ENCODE assay signal across 16 cellular contexts in genomic region chr6:169362501-169363121, GRCh38.
DNase-seq lines count a peak whose midpoint lies in the region; ATAC-seq, FAIRE-seq and TF ChIP-seq lines count a peak whose summit lies in the region.
"Had no signal": no experiment of that assay in that cellular context is flagged by ENCODE, and none has a peak within 500 bp of the region (broad histone marks: within the 10 kb centered on the region; RNA-seq: fewer than 3 reads in every experiment).

No MANE protein-coding gene starts in this region.

- H3K4me1 ChIP-seq in SK-N-SH (ENCODE audit: control insufficient read depth in 1 of 2, insufficient read depth in 2 of 2, low read depth in 1 of 2, low read length in 1 of 2) (no peaks in the 10 kb centered on the region), gastroesophageal sphincter (no peaks in the 10 kb centered on the region), prostate gland (replicated peaks) (no peaks in the 10 kb centered on the region)

- WGBS in SK-N-SH (ENCODE audit: low lambda C conversion rate) = 25% methylated on average over 3 of the region's 3 CpGs
- 77 to 85% methylated on average over 1 to 3 of the region's 3 CpGs for WGBS in gastroesophageal sphincter (ENCODE audit: low coverage in 1 of 2), 2 donors
- 63% methylated on average over 3 of the region's 3 CpGs for WGBS in prostate gland

- H3K9me3 ChIP-seq in SK-N-SH (no peaks in the 10 kb centered on the region), gastroesophageal sphincter (no peaks in the 10 kb centered on the region), prostate gland (no peaks in the 10 kb centered on the region)

- POLR2A ChIA-PET in SK-N-SH (lab: Yijun Ruan, JAX) = no interaction called here

- H3K9ac ChIP-seq in SK-N-SH = no peak overlapping the region

- CTCF ChIA-PET in SK-N-SH (lab: Yijun Ruan, JAX) = interaction anchor here (0.8 kb wide), 1 partner anchor 91 kb away, joined by 3 read pairs; no protein-coding TSS in a partner anchor

- intact Hi-C loops in prostate gland (cut with DNase I) = no loop called here

- H3K27me3 ChIP-seq in SK-N-SH (ENCODE audit: insufficient read depth) = no peaks in the 10 kb centered on the region
- H3K27me3 ChIP-seq in gastroesophageal sphincter = no peaks in the 10 kb centered on the region
- H3K27me3 ChIP-seq in prostate gland (replicated peaks; ENCODE audit: insufficient read depth) = no peaks in the 10 kb centered on the region

- ATAC-seq in SK-N-SH treated with all-trans-retinoic acid at 6 μM for 48 hours = no peak
- peak; percentile 36 for ATAC-seq in gastroesophageal sphincter

- H3K4me3 ChIP-seq in SK-N-SH (ENCODE audit: low read depth in 2 of 2, low read length in 1 of 2) (no peak overlapping the region), gastroesophageal sphincter (no peak overlapping the region), prostate gland (no peak overlapping the region)

- H3K36me3 ChIP-seq in SK-N-SH (replicated peaks in 1 of 2; ENCODE audit: control insufficient read depth in 1 of 2, insufficient read depth in 2 of 2, low read length in 1 of 2) (no peaks in the 10 kb centered on the region), gastroesophageal sphincter (no peaks in the 10 kb centered on the region), prostate gland (no peaks in the 10 kb centered on the region)

- H3K27ac ChIP-seq in SK-N-SH (ENCODE audit: low read depth in 2 of 2, low read length in 1 of 2) (no peak overlapping the region), gastroesophageal sphincter (no peak overlapping the region), prostate gland (no peak overlapping the region)
- H3K27ac ChIP-seq: C4-2B, HL-60 had no signal

- TF ChIP-seq EP300 in SK-N-SH (IDR thresholded peaks at IDR 0.05; ENCODE audit: borderline replicate concordance in 1 of 2, low read depth in 1 of 2, low read length in 1 of 2) (no peak), gastroesophageal sphincter (IDR thresholded peaks at IDR 0.05) (no peak)

- no peak for TF ChIP-seq RAD21 in SK-N-SH (IDR thresholded peaks at IDR 0.05; ENCODE audit: low read length)

- no peak for FAIRE-seq in GM19239 (lab: Jason Lieb, UNC)
- FAIRE-seq: HTR-8/SVneo had no signal

- H3K9me2 ChIP-seq in SK-N-SH = no peaks in the 10 kb centered on the region

- no peaks in the 10 kb centered on the region for H3K79me2 ChIP-seq in SK-N-SH (ENCODE audit: insufficient read depth)

- H3F3A ChIP-seq in SK-N-SH (replicated peaks; ENCODE audit: insufficient read depth) = no peaks in the 10 kb centered on the region

- TF ChIP-seq CTCF in SK-N-SH (IDR thresholded peaks at IDR 0.05) = no peak
- TF ChIP-seq CTCF in gastroesophageal sphincter (IDR thresholded peaks at IDR 0.05) = no peak
- no peak for TF ChIP-seq CTCF in prostate gland (IDR thresholded peaks at IDR 0.05)

- no peak for TF ChIP-seq POLR2A in gastroesophageal sphincter (IDR thresholded peaks at IDR 0.05)
- TF ChIP-seq POLR2A in prostate gland (IDR thresholded peaks at IDR 0.05) = no peak

- no peak for DNase-seq in SK-N-SH
- DNase-seq in amniotic epithelial cell (ENCODE audit: low read depth) = peak; percentile 23
- no peak for DNase-seq in GM19239 (ENCODE audit: insufficient read length, low spot score)
- no peak for DNase-seq in prostate gland (ENCODE audit: low spot score)
- DNase-seq in SIG-M5 (lab: John Stamatoyannopoulos, UW) = no peak
- DNase-seq in COR-L47 (lab: John Stamatoyannopoulos, UW) = no peak
- DNase-seq: NCI-H1048, NCI-H1436 treated with DMSO at 0.1 percent for 48 hours, NCI-H2081, NCI-H510A, NCI-H774 had no signal

- no peak overlapping the region for H3K4me2 ChIP-seq in SK-N-SH

- H4K20me1 ChIP-seq in SK-N-SH (ENCODE audit: insufficient read depth) = no peaks in the 10 kb centered on the region

- H2AFZ ChIP-seq in SK-N-SH (ENCODE audit: low read depth) = 0 out of 2 replicates have a peak overlapping the region, but pooled peaks have one; percentile 19

TF ChIP-seq in SK-N-SH, 30 proteins besides CTCF, POLR2A, EP300 and RAD21:
- TF ChIP-seq RFX5 (IDR thresholded peaks at IDR 0.05; ENCODE audit: low read length) (no peak), RXRA (IDR thresholded peaks at IDR 0.05; ENCODE audit: borderline replicate concordance, low read depth) (no peak), ZBTB33 (IDR thresholded peaks at IDR 0.05; ENCODE audit: borderline replicate concordance, low read depth) (no peak)

TF ChIP-seq in SK-N-SH treated with all-trans-retinoic acid at 6 μM for 48 hours, 23 proteins besides CTCF, POLR2A, EP300 and RAD21 (continues in another document):
- no peak for TF ChIP-seq SNAI2 (CRISPR knock-in tag; IDR thresholded peaks at IDR 0.05)
- TF ChIP-seq, protein P1, sequence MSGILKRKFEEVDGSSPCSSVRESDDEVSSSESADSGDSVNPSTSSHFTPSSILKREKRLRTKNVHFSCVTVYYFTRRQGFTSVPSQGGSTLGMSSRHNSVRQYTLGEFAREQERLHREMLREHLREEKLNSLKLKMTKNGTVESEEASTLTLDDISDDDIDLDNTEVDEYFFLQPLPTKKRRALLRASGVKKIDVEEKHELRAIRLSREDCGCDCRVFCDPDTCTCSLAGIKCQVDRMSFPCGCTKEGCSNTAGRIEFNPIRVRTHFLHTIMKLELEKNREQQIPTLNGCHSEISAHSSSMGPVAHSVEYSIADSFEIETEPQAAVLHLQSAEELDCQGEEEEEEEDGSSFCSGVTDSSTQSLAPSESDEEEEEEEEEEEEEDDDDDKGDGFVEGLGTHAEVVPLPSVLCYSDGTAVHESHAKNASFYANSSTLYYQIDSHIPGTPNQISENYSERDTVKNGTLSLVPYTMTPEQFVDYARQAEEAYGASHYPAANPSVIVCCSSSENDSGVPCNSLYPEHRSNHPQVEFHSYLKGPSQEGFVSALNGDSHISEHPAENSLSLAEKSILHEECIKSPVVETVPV (CRISPR knock-in tag; IDR thresholded peaks at IDR 0.05) = no peak
- TF ChIP-seq ZC3H10 (CRISPR knock-in tag; IDR thresholded peaks at IDR 0.05) = no peak
- TF ChIP-seq, protein P2, sequence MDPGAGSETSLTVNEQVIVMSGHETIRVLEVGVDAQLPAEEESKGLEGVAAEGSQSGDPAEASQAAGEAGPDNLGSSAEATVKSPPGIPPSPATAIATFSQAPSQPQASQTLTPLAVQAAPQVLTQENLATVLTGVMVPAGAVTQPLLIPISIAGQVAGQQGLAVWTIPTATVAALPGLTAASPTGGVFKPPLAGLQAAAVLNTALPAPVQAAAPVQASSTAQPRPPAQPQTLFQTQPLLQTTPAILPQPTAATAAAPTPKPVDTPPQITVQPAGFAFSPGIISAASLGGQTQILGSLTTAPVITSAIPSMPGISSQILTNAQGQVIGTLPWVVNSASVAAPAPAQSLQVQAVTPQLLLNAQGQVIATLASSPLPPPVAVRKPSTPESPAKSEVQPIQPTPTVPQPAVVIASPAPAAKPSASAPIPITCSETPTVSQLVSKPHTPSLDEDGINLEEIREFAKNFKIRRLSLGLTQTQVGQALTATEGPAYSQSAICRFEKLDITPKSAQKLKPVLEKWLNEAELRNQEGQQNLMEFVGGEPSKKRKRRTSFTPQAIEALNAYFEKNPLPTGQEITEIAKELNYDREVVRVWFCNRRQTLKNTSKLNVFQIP (CRISPR knock-in tag; IDR thresholded peaks at IDR 0.05; ENCODE audit: borderline replicate concordance, low read depth) = no peak
- no peak for TF ChIP-seq PPARA (CRISPR knock-in tag; IDR thresholded peaks at IDR 0.05; ENCODE audit: borderline replicate concordance)
- TF ChIP-seq CSDC2 (CRISPR knock-in tag; IDR thresholded peaks at IDR 0.05) = no peak
- TF ChIP-seq TCF4 (CRISPR knock-in tag; IDR thresholded peaks at IDR 0.05; ENCODE audit: borderline replicate concordance) = no peak
- no peak for TF ChIP-seq ZNF565 (CRISPR knock-in tag; conservative IDR thresholded peaks at IDR 0.05; ENCODE audit: low read depth)
- TF ChIP-seq BACH2 (CRISPR knock-in tag; IDR thresholded peaks at IDR 0.05; ENCODE audit: borderline replicate concordance) = no peak
- no peak for TF ChIP-seq GLIS3 (CRISPR knock-in tag; IDR thresholded peaks at IDR 0.05)
- TF ChIP-seq ZFP30 (CRISPR knock-in tag; IDR thresholded peaks at IDR 0.05) = no peak
- TF ChIP-seq RARB (CRISPR knock-in tag; IDR thresholded peaks at IDR 0.05) = no peak
- TF ChIP-seq ESRRG (CRISPR knock-in tag; IDR thresholded peaks at IDR 0.05) = no peak
- TF ChIP-seq, protein P3, sequence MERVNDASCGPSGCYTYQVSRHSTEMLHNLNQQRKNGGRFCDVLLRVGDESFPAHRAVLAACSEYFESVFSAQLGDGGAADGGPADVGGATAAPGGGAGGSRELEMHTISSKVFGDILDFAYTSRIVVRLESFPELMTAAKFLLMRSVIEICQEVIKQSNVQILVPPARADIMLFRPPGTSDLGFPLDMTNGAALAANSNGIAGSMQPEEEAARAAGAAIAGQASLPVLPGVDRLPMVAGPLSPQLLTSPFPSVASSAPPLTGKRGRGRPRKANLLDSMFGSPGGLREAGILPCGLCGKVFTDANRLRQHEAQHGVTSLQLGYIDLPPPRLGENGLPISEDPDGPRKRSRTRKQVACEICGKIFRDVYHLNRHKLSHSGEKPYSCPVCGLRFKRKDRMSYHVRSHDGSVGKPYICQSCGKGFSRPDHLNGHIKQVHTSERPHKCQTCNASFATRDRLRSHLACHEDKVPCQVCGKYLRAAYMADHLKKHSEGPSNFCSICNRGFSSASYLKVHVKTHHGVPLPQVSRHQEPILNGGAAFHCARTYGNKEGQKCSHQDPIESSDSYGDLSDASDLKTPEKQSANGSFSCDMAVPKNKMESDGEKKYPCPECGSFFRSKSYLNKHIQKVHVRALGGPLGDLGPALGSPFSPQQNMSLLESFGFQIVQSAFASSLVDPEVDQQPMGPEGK (CRISPR knock-in tag; IDR thresholded peaks at IDR 0.05; ENCODE audit: borderline replicate concordance) = no peak
- TF ChIP-seq ZNF8 (CRISPR knock-in tag; IDR thresholded peaks at IDR 0.05) = no peak
- TF ChIP-seq OSR1 (CRISPR knock-in tag; IDR thresholded peaks at IDR 0.05) = no peak
- TF ChIP-seq ZNF70 (CRISPR knock-in tag; IDR thresholded peaks at IDR 0.05) = no peak
